22 cellular contexts compared by ENCODE assay signal in genomic region chr20:59295531-59295930, GRCh38. TPM values are rescaled to one million over a fixed set of nuclear protein-coding genes. Genes with fewer than 3 reads are reported as not detected.
DNase-seq lines count a peak whose midpoint lies in the region; ATAC-seq, FAIRE-seq and TF ChIP-seq lines count a peak whose summit lies in the region.
"Had no signal": no experiment of that assay in that cellular context is flagged by ENCODE, and none has a peak within 500 bp of the region (broad histone marks: within the 10 kb centered on the region; RNA-seq: fewer than 3 reads in every experiment).

No MANE protein-coding gene starts in this region.

- TF ChIP-seq EP300 in transverse colon (IDR thresholded peaks at IDR 0.05; ENCODE audit: low read depth), result no peak

- TF ChIP-seq CTCF in thyroid gland (IDR thresholded peaks at IDR 0.05), result no peak
- TF ChIP-seq CTCF in pancreas (IDR thresholded peaks at IDR 0.05), result no peak
- TF ChIP-seq CTCF in transverse colon (IDR thresholded peaks at IDR 0.05), result no peak

- no peak for FAIRE-seq in pancreas (lab: Jason Lieb, UNC)
- FAIRE-seq: A549, H1, K562 had no signal

- WGBS in thyroid gland, 2 donors, result 35 to 52% methylated on average over 5 of the region's 5 CpGs
- WGBS in pancreas, 2 donors, result 41 to 44% methylated on average over 5 of the region's 5 CpGs
- WGBS in transverse colon (ENCODE audit: low coverage in 1 of 2), 2 donors, result 53 to 72% methylated on average over 4 to 5 of the region's 5 CpGs

- DNase-seq in DMS 273 (lab: John Stamatoyannopoulos, UW; ENCODE audit: unreplicated experiment), result peak; percentile 13
- DNase-seq in DMS 273 treated with DMSO at 0.1 percent for 48 hours (lab: John Stamatoyannopoulos, UW), result no peak
- DNase-seq in Daoy (ENCODE audit: low read depth), result peak; percentile 7
- peak; percentile 35 for DNase-seq in NCI-H1105 treated with DMSO at 0.1 percent for 48 hours (lab: John Stamatoyannopoulos, UW)
- DNase-seq in thyroid gland, result peak; percentile 70 to 74
- DNase-seq in pancreas, result no peak
- no peak for DNase-seq in transverse colon
- DNase-seq: AML-193; CD4-positive, alpha-beta memory T cell; DMS53; GF-D8; H9; IMR-90 had no signal

- H3K9me3 ChIP-seq in thyroid gland, result no peaks in the 10 kb centered on the region
- no peaks in the 10 kb centered on the region for H3K9me3 ChIP-seq in pancreas
- no peaks in the 10 kb centered on the region for H3K9me3 ChIP-seq in transverse colon
- H3K9me3 ChIP-seq: A549, BLaER1 had no signal

- no peak for ATAC-seq in pancreas
- no peak for ATAC-seq in HG03196 (IDR thresholded peaks at IDR 0.05; ENCODE audit: unreplicated experiment)
- ATAC-seq: A549, K562 had no signal

- H3K4me3 ChIP-seq in thyroid gland (replicated peaks in 1 of 3) (no peak overlapping the region), pancreas (no peak overlapping the region), transverse colon (no peak overlapping the region)
- H3K4me3 ChIP-seq: A549, BLaER1, K562 had no signal

- TF ChIP-seq POLR2A in thyroid gland (IDR thresholded peaks at IDR 0.05), result no peak
- no peak for TF ChIP-seq POLR2A in transverse colon (IDR thresholded peaks at IDR 0.05)

- H3K36me3 ChIP-seq in thyroid gland, result no peaks in the 10 kb centered on the region
- no peaks in the 10 kb centered on the region for H3K36me3 ChIP-seq in pancreas
- no peaks in the 10 kb centered on the region for H3K36me3 ChIP-seq in transverse colon
- H3K36me3 ChIP-seq: BLaER1 had no signal

- in situ Hi-C loops in transverse colon (cut with MboI; ENCODE audit: low pct_ligation_motif_present in 1 of 4, low pct_unique_long_range_greater_than_20kb in 1 of 4, low sequenced_read_pairs in 3 of 4), result no loop called here

- H3K4me1 ChIP-seq in thyroid gland (peaks cover 15 to 19% of the 10 kb centered on the region in 2 donors), pancreas (no peaks in the 10 kb centered on the region), transverse colon (peaks cover 0 to 10% (median 6%) of the 10 kb centered on the region in 4 donors)

- H3K27ac ChIP-seq in thyroid gland (peak overlapping the region in 2 of 3 donors; percentile 6 to 15), pancreas (no peak overlapping the region), transverse colon (no peak overlapping the region)
- H3K27ac ChIP-seq: 22Rv1, A549, BLaER1, HL-60 had no signal

- intact Hi-C loops in thyroid gland (cut with DNase I), result no loop called here
- intact Hi-C loops in pancreas (cut with DNase I), result no loop called here
- intact Hi-C loops in transverse colon (cut with DNase I; ENCODE audit: low total_unique reads), result no loop called here

- no peaks in the 10 kb centered on the region for H3K27me3 ChIP-seq in thyroid gland
- peaks cover 0 to 1% (median 0%) of the 10 kb centered on the region in 4 donors for H3K27me3 ChIP-seq in pancreas
- peaks cover 16% of the 10 kb centered on the region for H3K27me3 ChIP-seq in transverse colon
- H3K27me3 ChIP-seq: BLaER1 had no signal

RNA-seq across cellular contexts. Expression of gene EDN3, which starts 4.9 kb away (rescaled TPM):
- total RNA-seq in Daoy (2014; rRNA removed; shearing (Covaris generic)), result not detected in 2 replicates
- total RNA-seq in thyroid gland (10 to 100 TPM; 10.5 to 89.5 (median 53.6) TPM), pancreas (1 to 10 TPM; 3.6 to 6.7 (median 5.0) TPM), transverse colon (100 to 1,000 TPM in 1 of 4 donors, 10 to 100 TPM in 3; 13.1 to 127 (median 76.8) TPM)
- polyA plus RNA-seq in pancreas, result 10 to 100 TPM in 1 of 2 donors, 1 to 10 TPM in 1; 8.5 to 55.3 TPM
- total RNA-seq: HT1080, IMR-90, K562 had no signal
- polyA plus RNA-seq: CD14-positive monocyte, IMR-90, K562 had no signal

Comparison
In these comparisons a context has a peak if more than half of its experiments do, and no peak if none do; other contexts are left out.
1. DNase-seq: peak in DMS 273 (single experiment), Daoy (single experiment), NCI-H1105 treated with DMSO at 0.1 percent for 48 hours (single experiment) and thyroid gland (2 of 2); none in DMS 273 treated with DMSO at 0.1 percent for 48 hours (single experiment), pancreas (0 of 6) and transverse colon (single experiment).
2. H3K27ac ChIP-seq: peak in thyroid gland (2 of 3); none in pancreas (0 of 4) and transverse colon (0 of 4).